ENCODE assay signal across 8 cellular contexts in genomic region chr3:124761250-124761796, GRCh38. TPM values are rescaled to one million over a fixed set of nuclear protein-coding genes. Genes with fewer than 3 reads are reported as not detected.
DNase-seq lines count a peak whose midpoint lies in the region; ATAC-seq and TF ChIP-seq lines count a peak whose summit lies in the region.

No MANE protein-coding gene starts in this region.

- no peaks in the 10 kb centered on the region for H3K9me3 ChIP-seq in lung (ENCODE audit: control insufficient read depth in 2 of 2, insufficient read depth in 1 of 2, low read length in 1 of 2)

- H3K4me1 ChIP-seq in lung (ENCODE audit: control insufficient read depth in 2 of 2, insufficient read depth in 2 of 2, low read length in 2 of 2) = no peaks in the 10 kb centered on the region

- TF ChIP-seq CTCF in dorsolateral prefrontal cortex (IDR thresholded peaks at IDR 0.05 in 54 of 56, conservative IDR thresholded peaks at IDR 0.05 in 2 of 56; ENCODE audit: low read depth in 1 of 56, partially characterized antibody in 56 of 56) (peak; percentile 92 to 99 (median 98)), lung (IDR thresholded peaks at IDR 0.05; ENCODE audit: control extremely low read depth, extremely low read depth) (peak; percentile 93)

- 9 to 14% methylated on average over 15 of the region's 15 CpGs for WGBS in lung, 2 donors

- H3K27ac ChIP-seq in dorsolateral prefrontal cortex = peak overlapping the region in 24 of 59 donors; percentile 2 to 77 (median 38)
- no peak overlapping the region for H3K27ac ChIP-seq in lung (ENCODE audit: low read depth in 1 of 2, low read length in 1 of 2)

- peaks cover 10 to 24% of the 10 kb centered on the region in 2 donors for H3K36me3 ChIP-seq in lung (ENCODE audit: control insufficient read depth in 2 of 2, insufficient read depth in 2 of 2, low read length in 2 of 2)

- DNase-seq in D341Med (ENCODE audit: low spot score) = peak; percentile 81
- DNase-seq in NCI-H748 (lab: John Stamatoyannopoulos, UW; ENCODE audit: unreplicated experiment) = peak; percentile 63
- DNase-seq in activated CD4-positive, alpha-beta T cell treated with anti-CD3 and anti-CD28 coated beads, Interleukin-2, amount 50 U/mL, for 48 hours = peak; percentile 85 to 87
- peak; percentile 76 to 93 (median 86) for DNase-seq in dorsolateral prefrontal cortex
- peak; percentile 86 for DNase-seq in lung (ENCODE audit: low spot score)
- peak; percentile 50 to 64 (median 62) for DNase-seq in stimulated activated CD4-positive, alpha-beta T cell treated with anti-CD3 and anti-CD28 coated beads, TNF-alpha, amount 100 ng/mL, for 4 hours (ENCODE audit: low read depth in 3 of 3)

- H3K27me3 ChIP-seq in dorsolateral prefrontal cortex = no peaks in the 10 kb centered on the region
- no peaks in the 10 kb centered on the region for H3K27me3 ChIP-seq in lung (ENCODE audit: control insufficient read depth, insufficient read depth)

- H3K4me3 ChIP-seq in dorsolateral prefrontal cortex (peak overlapping the region in 22 of 59 donors; percentile 0 to 56 (median 22)), lung (no peak overlapping the region)

- ATAC-seq in HG03045 (IDR thresholded peaks at IDR 0.05; ENCODE audit: unreplicated experiment) (peak; percentile 56), lung (ENCODE audit: insufficient read depth, low FRiP score) (peak; percentile 88), HG02610 (IDR thresholded peaks at IDR 0.05; ENCODE audit: unreplicated experiment) (no peak)

- intact Hi-C loops in dorsolateral prefrontal cortex (cut with DNase I) = loop anchor here (1.0 to 10.0 kb wide), 3 partner anchors 140 to 236 kb away; no protein-coding TSS in a partner anchor

RNA-seq across cellular contexts. Expression of gene UMPS, which starts 31.1 kb away (rescaled TPM):
- 10 to 100 TPM; 14.1 to 35.7 (median 21.3) TPM for total RNA-seq in dorsolateral prefrontal cortex
- total RNA-seq in lung = 10 to 100 TPM; 23.2 to 27.6 TPM
- 10 to 100 TPM; 17.4 to 17.6 TPM for polyA plus RNA-seq in lung
